ENCODE assay signal across 19 cellular contexts in genomic region chr18:69480460-69480859, GRCh38.
"Had no signal": no experiment of that assay in that cellular context is flagged by ENCODE, and none has a peak within 500 bp of the region (broad histone marks: within the 10 kb centered on the region; RNA-seq: fewer than 3 reads in every experiment).

No MANE protein-coding gene starts in this region.

- DNase-seq: activated CD4-positive, alpha-beta T cell treated with anti-CD3 and anti-CD28 coated beads for 1 hour; activated CD4-positive, alpha-beta T cell treated with anti-CD3 and anti-CD28 coated beads, Interleukin-2, amount 10 ng/mL, durations not matched to agents 24 days and 14 days; activated CD4-positive, alpha-beta T cell treated with anti-CD3 and anti-CD28 coated beads, Interleukin-2, amount 50 U/mL, for 48 hours; activated gamma-delta T cell; activated naive CD4-positive, alpha-beta T cell treated with anti-CD3 and anti-CD28 coated beads for 36 hours; activated T-cell treated with anti-CD3 and anti-CD28 coated beads, Interleukin-2, amount 50 U/mL, for 48 hours; brain microvascular endothelial cell; cerebellar nuclear complex; MM.1S; NCI-H1105 treated with DMSO at 0.1 percent for 48 hours; NCI-H1436 treated with DMSO at 0.1 percent for 48 hours; NCI-H187; NCI-H2081; NCI-H510A treated with DMSO at 0.1 percent for 48 hours; NCI-H69; NK-92 treated with Interleukin-12 subunit alpha and Interleukin-12 subunit beta, amount 100 ng/mL, for 24 hours; RPMI8226 had no signal

- H3K27ac ChIP-seq: brain microvascular endothelial cell, cardiac muscle cell, SK-N-MC had no signal
